ENCODE assay signal across 8 cellular contexts in the genomic region with DNA sequence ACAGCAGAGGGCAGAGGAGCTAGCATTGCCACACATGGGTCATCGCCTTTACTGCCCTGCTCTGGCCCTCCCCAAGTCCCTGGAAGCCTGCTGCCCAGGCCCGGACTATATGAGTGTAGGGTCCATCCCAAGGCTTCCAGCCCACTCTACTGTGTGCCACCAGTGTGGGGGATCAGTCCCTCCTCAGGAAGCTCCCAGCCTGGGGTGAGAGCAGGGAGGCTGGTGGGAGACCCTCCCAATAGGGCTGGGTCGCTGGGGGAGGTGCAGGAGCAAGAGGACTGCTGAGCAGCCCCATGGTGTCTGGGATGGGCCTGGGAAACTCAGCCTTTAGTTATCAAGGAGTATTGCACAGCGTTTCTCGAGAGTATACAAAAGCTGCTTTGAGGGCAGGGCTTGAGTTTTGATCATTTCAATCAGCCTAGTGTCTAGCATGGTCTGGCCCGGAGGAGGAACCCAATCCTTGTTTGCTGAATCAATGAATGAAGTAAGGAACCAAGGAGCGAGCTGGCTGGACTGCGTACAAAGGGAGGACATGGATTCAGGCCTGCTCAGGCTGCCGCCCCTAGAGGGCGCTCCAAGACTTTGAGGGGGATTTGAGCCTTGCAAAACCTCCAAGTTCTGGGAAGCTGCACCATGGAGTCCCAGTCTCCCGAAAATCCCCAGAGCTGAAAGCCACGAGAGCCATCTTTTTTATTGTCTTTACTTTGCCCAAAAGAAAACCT.
DNase-seq lines count a peak whose midpoint lies in the region; ATAC-seq and TF ChIP-seq lines count a peak whose summit lies in the region.

No MANE protein-coding gene starts in this region.

- H3K36me3 Mint-ChIP-seq in CD8-positive, alpha-beta T cell = no peaks in the 10 kb centered on the region

- POLR2A ChIA-PET in CD8-positive, alpha-beta T cell (lab: Charles Lee) = interaction anchor here (0.7 kb wide), 1 partner anchor 22 kb away, joined by 6 read pairs; no protein-coding TSS in a partner anchor

- H3K4me3 ChIP-seq in CD8-positive, alpha-beta T cell (ENCODE audit: low read depth, low read length) = no peak overlapping the region
- H3K4me3 ChIP-seq in HL-60 (replicated peaks; ENCODE audit: insufficient read depth, low read length) = no peak overlapping the region
- H3K4me3 ChIP-seq in esophagus squamous epithelium = no peak overlapping the region

- H3K27me3 ChIP-seq in CD8-positive, alpha-beta T cell (ENCODE audit: insufficient read depth, low read length) = no peaks in the 10 kb centered on the region
- H3K27me3 ChIP-seq in HL-60 (ENCODE audit: insufficient read depth, poor library complexity, severe bottlenecking) (no peaks in the 10 kb centered on the region), esophagus squamous epithelium (no peaks in the 10 kb centered on the region)

- no peak for TF ChIP-seq POLR2A in esophagus squamous epithelium (IDR thresholded peaks at IDR 0.05)

- DNase-seq in CD8-positive, alpha-beta T cell = peak in 6 of 7 experiments; percentile 21 to 59 (median 42)
- DNase-seq in HL-60 (ENCODE audit: low read depth in 1 of 2, low spot score in 1 of 2) = peak in 1 of 2 experiments; percentile 51
- peak; percentile 88 for DNase-seq in NCI-H748 treated with DMSO at 0.1 percent for 48 hours (lab: John Stamatoyannopoulos, UW)
- peak; percentile 85 for DNase-seq in activated CD8-positive, alpha-beta memory T cell treated with anti-CD3 and anti-CD28 coated beads, Interleukin-2, amount 50 U/mL, for 48 hours
- DNase-seq in esophagus squamous epithelium (lab: John Stamatoyannopoulos, UW) = no peak
- DNase-seq in myocyte (ENCODE audit: low read depth) = peak; percentile 95
- peak; percentile 95 for DNase-seq in superior temporal gyrus (ENCODE audit: extremely low spot score)
- no peak for DNase-seq in GM19240 (ENCODE audit: insufficient read length, low spot score)

- H3K27ac ChIP-seq in CD8-positive, alpha-beta T cell (ENCODE audit: low read depth, low read length) = no peak overlapping the region
- no peak overlapping the region for H3K27ac ChIP-seq in HL-60 (replicated peaks)
- H3K27ac ChIP-seq in esophagus squamous epithelium = peak overlapping the region; percentile 61 to 87 (median 76)

- H3K4me1 ChIP-seq in CD8-positive, alpha-beta T cell (ENCODE audit: insufficient read depth, low read length) = peaks cover 8% of the 10 kb centered on the region
- peaks cover 0 to 33% (median 18%) of the 10 kb centered on the region in 3 donors for H3K4me1 ChIP-seq in esophagus squamous epithelium

- no peak overlapping the region for H3K27ac Mint-ChIP-seq in CD8-positive, alpha-beta T cell

- WGBS in esophagus squamous epithelium, 2 donors = 45 to 52% methylated on average over 6 to 8 of the region's 12 CpGs

- TF ChIP-seq CTCF in CD8-positive, alpha-beta T cell (IDR thresholded peaks at IDR 0.05) = peak; percentile 59
- TF ChIP-seq CTCF in HL-60 (IDR thresholded peaks at IDR 0.05; ENCODE audit: insufficient read depth, low read length) = peak; percentile 93
- peak; percentile 43 to 82 (median 72) for TF ChIP-seq CTCF in esophagus squamous epithelium (IDR thresholded peaks at IDR 0.05)

- no peaks in the 10 kb centered on the region for H3K36me3 ChIP-seq in CD8-positive, alpha-beta T cell (ENCODE audit: insufficient read depth, low read length)
- no peaks in the 10 kb centered on the region for H3K36me3 ChIP-seq in esophagus squamous epithelium

- H3K27me3 Mint-ChIP-seq in CD8-positive, alpha-beta T cell (ENCODE audit: low read depth) = no peaks in the 10 kb centered on the region

- intact Hi-C loops in CD8-positive, alpha-beta T cell (cut with DNase I, micrococcal nuclease) = loop anchor here in 1 of 2 experiments (2.0 kb wide), 1 partner anchor 606 kb away; no protein-coding TSS in a partner anchor
- intact Hi-C loops in esophagus squamous epithelium (cut with DNase I) = no loop called here

- H3K9me3 Mint-ChIP-seq in CD8-positive, alpha-beta T cell = no peaks in the 10 kb centered on the region

- CTCF ChIA-PET in CD8-positive, alpha-beta T cell (lab: Charles Lee) = interaction anchor here (0.7 to 4.9 kb wide), 29 partner anchors 9 to 615 kb away, joined by 3 to 51 read pairs (median 4); no protein-coding TSS in a partner anchor

- H3K9me3 ChIP-seq in CD8-positive, alpha-beta T cell (ENCODE audit: low read length) = no peaks in the 10 kb centered on the region
- no peaks in the 10 kb centered on the region for H3K9me3 ChIP-seq in esophagus squamous epithelium

- peaks cover 7% of the 10 kb centered on the region for H3K4me1 Mint-ChIP-seq in CD8-positive, alpha-beta T cell (ENCODE audit: low read depth)

- H3K4me3 Mint-ChIP-seq in CD8-positive, alpha-beta T cell = no peak overlapping the region

- no peak for ATAC-seq in CD8-positive, alpha-beta T cell

Comparison
In these comparisons a context has a peak if more than half of its experiments do, and no peak if none do; other contexts are left out.
1. DNase-seq: peak in CD8-positive, alpha-beta T cell (6 of 7), NCI-H748 treated with DMSO at 0.1 percent for 48 hours (single experiment), activated CD8-positive, alpha-beta memory T cell treated with anti-CD3 and anti-CD28 coated beads, Interleukin-2, amount 50 U/mL, for 48 hours (single experiment), myocyte (single experiment) and superior temporal gyrus (single experiment); none in esophagus squamous epithelium (single experiment) and GM19240 (single experiment).
2. H3K27ac ChIP-seq: peak in esophagus squamous epithelium (4 of 4); none in CD8-positive, alpha-beta T cell (single experiment) and HL-60 (single experiment).
3. Peak in every context shown above with its lines, with median percentiles within 50 percentile points of each other: CTCF ChIP-seq.